8 cellular contexts compared by ENCODE assay signal in the genomic region with DNA sequence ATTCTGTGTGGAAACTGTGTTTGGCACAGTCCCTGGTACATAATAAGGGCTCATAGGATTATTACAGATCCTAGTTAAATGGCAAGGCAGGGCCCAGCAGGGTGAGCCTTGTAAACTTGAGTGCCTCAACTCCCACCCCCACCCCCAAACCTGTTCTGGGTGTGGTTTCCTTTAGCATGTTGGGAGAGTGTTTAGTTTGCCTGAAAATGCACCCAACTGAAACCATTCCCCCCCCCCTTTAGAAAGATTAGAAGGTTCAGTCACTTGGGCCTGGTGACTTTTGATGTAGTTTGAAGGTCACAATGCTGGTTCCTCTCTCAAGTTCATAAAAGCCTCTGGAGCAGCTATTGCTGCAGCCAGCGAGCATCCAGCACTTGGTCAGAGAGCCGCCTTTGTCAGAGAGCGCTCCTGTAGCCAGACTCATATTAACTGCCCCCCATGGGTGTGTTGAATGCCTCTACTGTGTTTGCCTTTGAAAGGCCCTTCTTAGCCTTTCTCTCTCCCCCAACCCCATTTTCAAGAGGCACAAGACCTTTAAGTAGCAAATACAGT.
A peak's percentile ranks its signal among the peaks of the same experiment; 100 is the strongest.
DNase-seq lines count a peak whose midpoint lies in the region; FAIRE-seq and TF ChIP-seq lines count a peak whose summit lies in the region.

No MANE protein-coding gene starts in this region.

- intact Hi-C loops in sigmoid colon (cut with DNase I), result no loop called here
- intact Hi-C loops in tibial artery (cut with DNase I; ENCODE audit: low total_unique reads), result no loop called here

- 69 to 87% methylated on average over 3 of the region's 3 CpGs for WGBS in endodermal cell (ENCODE audit: insufficient coverage in 1 of 2, insufficient read length in 1 of 2), 2 experiments
- WGBS in sigmoid colon, 2 donors, result 59% methylated on average over 3 of the region's 3 CpGs

- H3K27me3 ChIP-seq in MM.1S (replicated peaks; ENCODE audit: insufficient read depth, low read length) (no peaks in the 10 kb centered on the region), endodermal cell (ENCODE audit: control insufficient read depth, insufficient read depth, low read length, poor library complexity, severe bottlenecking) (no peaks in the 10 kb centered on the region), sigmoid colon (no peaks in the 10 kb centered on the region), tibial artery (no peaks in the 10 kb centered on the region)

- H4K20me1 ChIP-seq in MM.1S (ENCODE audit: insufficient read depth, low read length), result no peaks in the 10 kb centered on the region

- H3K79me2 ChIP-seq in MM.1S (ENCODE audit: low read length), result peaks cover 100% of the 10 kb centered on the region

- H3K9ac ChIP-seq in MM.1S (ENCODE audit: low read length), result peak overlapping the region; percentile 57
- H3K9ac ChIP-seq in endodermal cell (ENCODE audit: extremely low read depth, low read length, poor library complexity, severe bottlenecking), result no peak overlapping the region

- H3K4me1 ChIP-seq in MM.1S (ENCODE audit: low read length), result peaks cover 70% of the 10 kb centered on the region
- H3K4me1 ChIP-seq in endodermal cell (ENCODE audit: control insufficient read depth, insufficient read depth, low read length), result peaks cover 30% of the 10 kb centered on the region
- peaks cover 0 to 63% (median 56%) of the 10 kb centered on the region in 4 donors for H3K4me1 ChIP-seq in sigmoid colon
- H3K4me1 ChIP-seq in tibial artery, result peaks cover 0 to 62% (median 46%) of the 10 kb centered on the region in 4 donors

- H3K4me2 ChIP-seq in MM.1S (ENCODE audit: low read depth, low read length), result peak overlapping the region; percentile 78

- H3K36me3 Mint-ChIP-seq in endodermal cell (ENCODE audit: low read depth), result peaks cover 14% of the 10 kb centered on the region

- no peak overlapping the region for H3K4me3 Mint-ChIP-seq in endodermal cell

- no peaks in the 10 kb centered on the region for H3K9me3 ChIP-seq in MM.1S (replicated peaks; ENCODE audit: insufficient read depth, low read length)
- H3K9me3 ChIP-seq in endodermal cell (ENCODE audit: control insufficient read depth, low read length), result no peaks in the 10 kb centered on the region
- H3K9me3 ChIP-seq in sigmoid colon, result no peaks in the 10 kb centered on the region
- H3K9me3 ChIP-seq in tibial artery, result no peaks in the 10 kb centered on the region

- H3K4me3 ChIP-seq in MM.1S (ENCODE audit: low read length) (peak overlapping the region; percentile 33), endodermal cell (ENCODE audit: low read length) (no peak overlapping the region), sigmoid colon (no peak overlapping the region), tibial artery (no peak overlapping the region)

- peaks cover 48% of the 10 kb centered on the region for H3F3A ChIP-seq in MM.1S (ENCODE audit: insufficient read depth, low read length)

- peak; percentile 90 for FAIRE-seq in GM19239 (lab: Jason Lieb, UNC)

- in situ Hi-C loops in G401 (cut with HindIII; ENCODE audit: low sequenced_read_pairs), result no loop called here

- H3K27ac Mint-ChIP-seq in endodermal cell, result peak overlapping the region; percentile 22

- H3K27ac ChIP-seq in MM.1S (ENCODE audit: low read length), result peak overlapping the region; percentile 90
- peak overlapping the region; percentile 44 for H3K27ac ChIP-seq in endodermal cell (ENCODE audit: low read depth, low read length)
- peak overlapping the region; percentile 34 to 70 (median 57) for H3K27ac ChIP-seq in sigmoid colon
- peak overlapping the region in 1 of 2 donors; percentile 9 for H3K27ac ChIP-seq in tibial artery

- no peaks in the 10 kb centered on the region for H3K9me2 ChIP-seq in MM.1S (replicated peaks; ENCODE audit: insufficient read depth, low read length)

- H3K27me3 Mint-ChIP-seq in endodermal cell (ENCODE audit: insufficient read depth), result no peaks in the 10 kb centered on the region

- TF ChIP-seq EP300 in sigmoid colon (IDR thresholded peaks at IDR 0.05), result no peak

- no peak overlapping the region for H2AFZ ChIP-seq in MM.1S (ENCODE audit: low read length)

- TF ChIP-seq CTCF in MM.1S (IDR thresholded peaks at IDR 0.05; ENCODE audit: low read length), result no peak
- no peak for TF ChIP-seq CTCF in endodermal cell (conservative IDR thresholded peaks at IDR 0.05)
- TF ChIP-seq CTCF in sigmoid colon (IDR thresholded peaks at IDR 0.05), result no peak
- TF ChIP-seq CTCF in tibial artery (IDR thresholded peaks at IDR 0.05), result no peak

- no peaks in the 10 kb centered on the region for H3K9me3 Mint-ChIP-seq in endodermal cell

- no peak for TF ChIP-seq POLR2A in sigmoid colon (IDR thresholded peaks at IDR 0.05)

- no peak for DNase-seq in GM19239 (ENCODE audit: insufficient read length, low spot score)
- peak; percentile 85 for DNase-seq in MM.1S
- no peak for DNase-seq in endodermal cell
- DNase-seq in sigmoid colon, result no peak
- no peak for DNase-seq in G401 (ENCODE audit: low spot score)
- no peak for DNase-seq in NCI-H524 treated with DMSO at 0.1 percent for 48 hours (lab: John Stamatoyannopoulos, UW)
- DNase-seq in activated gamma-delta T cell (lab: John Stamatoyannopoulos, UW), result no peak
- no peak for DNase-seq in tibial artery

- peaks cover 51% of the 10 kb centered on the region for H3K4me1 Mint-ChIP-seq in endodermal cell

- H3K36me3 ChIP-seq in MM.1S (replicated peaks; ENCODE audit: insufficient read depth, low read length) (no peaks in the 10 kb centered on the region), endodermal cell (ENCODE audit: control insufficient read depth, insufficient read depth, low read length) (peaks cover 11% of the 10 kb centered on the region), sigmoid colon (no peaks in the 10 kb centered on the region), tibial artery (no peaks in the 10 kb centered on the region)
